In genomic region chr2:223041527-223042109, GRCh38 we compare ENCODE assay signal across 7 cellular contexts. TPM values are rescaled to one million over a fixed set of nuclear protein-coding genes. Genes with fewer than 3 reads are reported as not detected.
DNase-seq lines count a peak whose midpoint lies in the region; ATAC-seq and TF ChIP-seq lines count a peak whose summit lies in the region.

No MANE protein-coding gene starts in this region.

- CTCF ChIA-PET in HEK293 (lab: Yijun Ruan, JAX) = no interaction called here

- peak; percentile 90 for DNase-seq in SK-MEL-5 (ENCODE audit: low read depth, low spot score)
- peak; percentile 83 for DNase-seq in left cardiac atrium
- DNase-seq in thyroid gland = peak; percentile 86 to 91
- no peak for DNase-seq in NK-92 treated with Interleukin-12 subunit alpha and Interleukin-12 subunit beta, amount 100 ng/mL, for 24 hours (lab: John Stamatoyannopoulos, UW)

- peaks cover 11% of the 10 kb centered on the region for H3K4me1 ChIP-seq in HEK293 (ENCODE audit: control insufficient read depth, insufficient read depth, low read length)
- H3K4me1 ChIP-seq in thyroid gland = peaks cover 6 to 15% of the 10 kb centered on the region in 2 donors

- H3K36me3 ChIP-seq in HEK293 (ENCODE audit: control insufficient read depth in 2 of 2, insufficient read depth in 1 of 2, low read length in 2 of 2) (no peaks in the 10 kb centered on the region), thyroid gland (no peaks in the 10 kb centered on the region)

- TF ChIP-seq CTCF in HEK293 (tag by site-specific recombination; IDR thresholded peaks at IDR 0.05) = no peak
- TF ChIP-seq CTCF in thyroid gland (IDR thresholded peaks at IDR 0.05) = no peak

- H3K4me3 ChIP-seq in HEK293 (ENCODE audit: low read depth, low read length) (no peak overlapping the region), thyroid gland (replicated peaks in 1 of 3) (no peak overlapping the region)

- 24 to 25% methylated on average over 4 of the region's 4 CpGs for WGBS in thyroid gland, 2 donors

- intact Hi-C loops in left cardiac atrium (cut with DNase I) (no loop called here), thyroid gland (cut with DNase I) (no loop called here)

- POLR2A ChIA-PET in HEK293 (lab: Yijun Ruan, JAX) = no interaction called here

- H3K27ac ChIP-seq in HEK293 (ENCODE audit: extremely low read depth, low read depth, low read length) (no peak overlapping the region), thyroid gland (peak overlapping the region; percentile 9 to 57 (median 56))

- peak; percentile 95 to 99 for ATAC-seq in left cardiac atrium
- no peak for ATAC-seq in HG03039 (IDR thresholded peaks at IDR 0.05; ENCODE audit: unreplicated experiment)
- no peak for ATAC-seq in HG03342 (IDR thresholded peaks at IDR 0.05; ENCODE audit: unreplicated experiment)

- H3K9me3 ChIP-seq in HEK293 (ENCODE audit: control insufficient read depth, insufficient read depth, low read depth, low read length) (no peaks in the 10 kb centered on the region), thyroid gland (no peaks in the 10 kb centered on the region)

- H3K27me3 ChIP-seq in thyroid gland = no peaks in the 10 kb centered on the region

- in situ Hi-C loops in SK-MEL-5 (cut with HindIII; ENCODE audit: low pct_unique_long_range_greater_than_20kb, low sequenced_read_pairs) = no loop called here

- TF ChIP-seq POLR2A in thyroid gland (IDR thresholded peaks at IDR 0.05) = peak in 1 of 2 donors; percentile 55

TF ChIP-seq in HEK293, 187 proteins besides CTCF, POLR2A, EP300 and RAD21:
- peak; percentile 78; the same call in 1 of the 2 replicates for TF ChIP-seq ZNF600 (tag by site-specific recombination; IDR thresholded peaks at IDR 0.05)
- no peak for TF ChIP-seq ZNF311 (tag by site-specific recombination; IDR thresholded peaks at IDR 0.05; ENCODE audit: borderline replicate concordance)
- TF ChIP-seq ZNF223 (tag by site-specific recombination; IDR thresholded peaks at IDR 0.05) = peak; percentile 69; the same call in 1 of the 2 replicates
- 0 out of 2 replicates have a peak, but pooled peaks have one; percentile 49 for TF ChIP-seq IKZF3 (tag by site-specific recombination; IDR thresholded peaks at IDR 0.05)
- 0 out of 2 replicates have a peak, but pooled peaks have one; percentile 27 for TF ChIP-seq PATZ1 (tag by site-specific recombination; IDR thresholded peaks at IDR 0.05)
- no peak for TF ChIP-seq GLIS1 (tag by site-specific recombination; IDR thresholded peaks at IDR 0.05)
- TF ChIP-seq ZNF549 (tag by site-specific recombination; IDR thresholded peaks at IDR 0.05) = no peak
- TF ChIP-seq ZNF157 (tag by site-specific recombination; IDR thresholded peaks at IDR 0.05) = no peak
- no peak for TF ChIP-seq TSHZ1 (tag by site-specific recombination; IDR thresholded peaks at IDR 0.05; ENCODE audit: borderline replicate concordance)
- 0 out of 2 replicates have a peak, but pooled peaks have one; percentile 14 for TF ChIP-seq ZXDB (tag by site-specific recombination; IDR thresholded peaks at IDR 0.05)
- TF ChIP-seq, protein P1, sequence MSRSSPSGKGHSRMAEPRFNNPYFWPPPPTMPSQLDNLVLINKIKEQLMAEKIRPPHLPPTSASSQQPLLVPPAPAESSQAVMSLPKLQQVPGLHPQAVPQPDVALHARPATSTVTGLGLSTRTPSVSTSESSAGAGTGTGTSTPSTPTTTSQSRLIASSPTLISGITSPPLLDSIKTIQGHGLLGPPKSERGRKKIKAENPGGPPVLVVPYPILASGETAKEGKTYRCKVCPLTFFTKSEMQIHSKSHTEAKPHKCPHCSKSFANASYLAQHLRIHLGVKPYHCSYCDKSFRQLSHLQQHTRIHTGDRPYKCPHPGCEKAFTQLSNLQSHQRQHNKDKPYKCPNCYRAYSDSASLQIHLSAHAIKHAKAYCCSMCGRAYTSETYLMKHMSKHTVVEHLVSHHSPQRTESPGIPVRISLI (tag by site-specific recombination; IDR thresholded peaks at IDR 0.05) = peak; percentile 14; the same call in 1 of the 2 replicates
- peak; percentile 75 for TF ChIP-seq ZNF366 (tag by site-specific recombination; conservative IDR thresholded peaks at IDR 0.05)
TF ChIP-seq in HEK293: peak in this region for 7.

RNA-seq across cellular contexts. Expression of gene KCNE4, which starts 10.4 kb away (rescaled TPM):
- total RNA-seq in SK-MEL-5 (2014; rRNA removed; shearing (Covaris generic)) = 12.1 and 13.7 TPM in 2 replicates
- polyA plus RNA-seq in SK-MEL-5 (2015; cell fraction: cytosol; rRNA removed) = 5.3 and 6.2 TPM in 2 replicates
- polyA plus RNA-seq in SK-MEL-5 (2015; cell fraction: nucleus; rRNA removed) = 1.2 and 2.1 TPM in 2 replicates
- total RNA-seq in left cardiac atrium (1 to 10 TPM; 4.5 to 5.1 TPM), thyroid gland (10 to 100 TPM in 3 of 4 donors, 1 to 10 TPM in 1; 7.8 to 19.6 (median 18.4) TPM)

Comparison
In these comparisons a context has a peak if more than half of its experiments do, and no peak if none do; other contexts are left out.
1. ATAC-seq: peak in left cardiac atrium (2 of 2); none in HG03039 (single experiment) and HG03342 (single experiment).